1 cellular context compared by ENCODE assay signal in the genomic region with DNA sequence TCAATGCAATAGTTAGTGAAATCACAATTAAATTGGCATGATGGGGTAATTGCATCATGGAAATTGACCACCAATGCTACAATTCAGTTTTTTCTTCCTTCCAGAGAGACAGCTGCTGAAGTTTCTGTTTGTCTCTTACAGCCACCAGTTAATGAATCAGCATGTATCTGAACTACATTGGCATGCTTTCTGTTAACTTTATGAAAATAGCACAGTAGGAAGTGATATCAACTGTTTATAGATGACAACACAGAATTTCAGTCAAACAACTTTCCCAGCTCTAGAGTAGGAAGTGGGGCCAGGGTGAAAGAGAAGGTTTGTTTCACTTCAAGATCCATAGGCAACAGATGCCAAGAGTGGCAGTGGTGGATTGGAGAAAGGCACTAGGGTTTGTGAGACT.
TF ChIP-seq lines count a peak whose summit lies in the region.

No MANE protein-coding gene starts in this region.

TF ChIP-seq in GM23338, 12 proteins besides CTCF, POLR2A, EP300 and RAD21 (continued from another document):
- TF ChIP-seq, protein P1, sequence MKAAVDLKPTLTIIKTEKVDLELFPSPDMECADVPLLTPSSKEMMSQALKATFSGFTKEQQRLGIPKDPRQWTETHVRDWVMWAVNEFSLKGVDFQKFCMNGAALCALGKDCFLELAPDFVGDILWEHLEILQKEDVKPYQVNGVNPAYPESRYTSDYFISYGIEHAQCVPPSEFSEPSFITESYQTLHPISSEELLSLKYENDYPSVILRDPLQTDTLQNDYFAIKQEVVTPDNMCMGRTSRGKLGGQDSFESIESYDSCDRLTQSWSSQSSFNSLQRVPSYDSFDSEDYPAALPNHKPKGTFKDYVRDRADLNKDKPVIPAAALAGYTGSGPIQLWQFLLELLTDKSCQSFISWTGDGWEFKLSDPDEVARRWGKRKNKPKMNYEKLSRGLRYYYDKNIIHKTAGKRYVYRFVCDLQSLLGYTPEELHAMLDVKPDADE (IDR thresholded peaks at IDR 0.05) = no peak
- TF ChIP-seq, protein P2, sequence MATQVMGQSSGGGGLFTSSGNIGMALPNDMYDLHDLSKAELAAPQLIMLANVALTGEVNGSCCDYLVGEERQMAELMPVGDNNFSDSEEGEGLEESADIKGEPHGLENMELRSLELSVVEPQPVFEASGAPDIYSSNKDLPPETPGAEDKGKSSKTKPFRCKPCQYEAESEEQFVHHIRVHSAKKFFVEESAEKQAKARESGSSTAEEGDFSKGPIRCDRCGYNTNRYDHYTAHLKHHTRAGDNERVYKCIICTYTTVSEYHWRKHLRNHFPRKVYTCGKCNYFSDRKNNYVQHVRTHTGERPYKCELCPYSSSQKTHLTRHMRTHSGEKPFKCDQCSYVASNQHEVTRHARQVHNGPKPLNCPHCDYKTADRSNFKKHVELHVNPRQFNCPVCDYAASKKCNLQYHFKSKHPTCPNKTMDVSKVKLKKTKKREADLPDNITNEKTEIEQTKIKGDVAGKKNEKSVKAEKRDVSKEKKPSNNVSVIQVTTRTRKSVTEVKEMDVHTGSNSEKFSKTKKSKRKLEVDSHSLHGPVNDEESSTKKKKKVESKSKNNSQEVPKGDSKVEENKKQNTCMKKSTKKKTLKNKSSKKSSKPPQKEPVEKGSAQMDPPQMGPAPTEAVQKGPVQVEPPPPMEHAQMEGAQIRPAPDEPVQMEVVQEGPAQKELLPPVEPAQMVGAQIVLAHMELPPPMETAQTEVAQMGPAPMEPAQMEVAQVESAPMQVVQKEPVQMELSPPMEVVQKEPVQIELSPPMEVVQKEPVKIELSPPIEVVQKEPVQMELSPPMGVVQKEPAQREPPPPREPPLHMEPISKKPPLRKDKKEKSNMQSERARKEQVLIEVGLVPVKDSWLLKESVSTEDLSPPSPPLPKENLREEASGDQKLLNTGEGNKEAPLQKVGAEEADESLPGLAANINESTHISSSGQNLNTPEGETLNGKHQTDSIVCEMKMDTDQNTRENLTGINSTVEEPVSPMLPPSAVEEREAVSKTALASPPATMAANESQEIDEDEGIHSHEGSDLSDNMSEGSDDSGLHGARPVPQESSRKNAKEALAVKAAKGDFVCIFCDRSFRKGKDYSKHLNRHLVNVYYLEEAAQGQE (IDR thresholded peaks at IDR 0.05; ENCODE audit: unreplicated experiment) = no peak
